ENCODE assay signal across 8 cellular contexts in the genomic region with DNA sequence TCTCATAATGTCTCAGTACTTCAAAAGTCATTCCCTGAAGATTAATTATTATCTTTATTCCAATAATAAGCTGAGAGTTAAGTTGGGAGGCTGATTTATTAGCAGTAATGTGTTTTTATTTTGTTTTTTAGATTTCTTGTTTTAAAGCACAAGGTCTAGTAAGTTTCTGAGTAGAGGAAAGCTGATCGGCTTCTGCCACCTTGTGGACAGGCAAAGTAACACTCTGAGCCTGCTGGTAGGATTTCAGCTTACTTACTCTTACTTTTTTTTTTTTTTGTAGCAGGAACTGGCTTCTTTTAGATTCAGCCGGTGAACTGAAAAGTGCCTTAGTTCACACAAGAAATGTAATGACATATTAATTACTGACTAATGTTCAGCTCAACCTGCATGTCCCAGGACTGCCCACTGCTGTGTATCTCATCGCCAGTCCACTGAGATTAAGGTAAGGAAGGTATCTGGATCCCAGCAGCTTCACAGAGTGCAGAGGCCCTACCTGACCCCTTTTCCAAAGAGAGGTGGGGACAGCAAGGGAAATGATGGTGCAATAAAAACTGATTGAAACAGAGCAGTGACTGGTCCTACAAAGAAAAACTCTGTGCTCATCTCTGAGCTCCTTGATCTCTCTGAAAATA.
A peak's percentile ranks its signal among the peaks of the same experiment; 100 is the strongest.
DNase-seq lines count a peak whose midpoint lies in the region; TF ChIP-seq lines count a peak whose summit lies in the region.

No MANE protein-coding gene starts in this region.

- peak; percentile 94 for TF ChIP-seq CTCF in epithelial cell of proximal tubule (conservative IDR thresholded peaks at IDR 0.05; ENCODE audit: low read depth, low read length)

- no peak overlapping the region for H3K4me3 ChIP-seq in epithelial cell of proximal tubule (ENCODE audit: low read depth, low read length)

- DNase-seq in SIG-M5 treated with dmso at 0.1 percent for 504 hours (lab: John Stamatoyannopoulos, UW; ENCODE audit: unreplicated experiment), result peak; percentile 38
- no peak for DNase-seq in SIG-M5 (lab: John Stamatoyannopoulos, UW)
- peak; percentile 64 for DNase-seq in HCEC 1CT
- DNase-seq in NCI-H128 (lab: John Stamatoyannopoulos, UW; ENCODE audit: unreplicated experiment), result peak; percentile 2
- DNase-seq in UCSD-AML1 (lab: John Stamatoyannopoulos, UW; ENCODE audit: unreplicated experiment), result peak; percentile 16
- peak; percentile 20 for DNase-seq in epithelial cell of proximal tubule (ENCODE audit: low read depth)
- DNase-seq in myocyte (ENCODE audit: low read depth), result peak; percentile 72
- DNase-seq in ureter (ENCODE audit: low spot score), result peak; percentile 57
